19 cellular contexts compared by ENCODE assay signal in the genomic region with DNA sequence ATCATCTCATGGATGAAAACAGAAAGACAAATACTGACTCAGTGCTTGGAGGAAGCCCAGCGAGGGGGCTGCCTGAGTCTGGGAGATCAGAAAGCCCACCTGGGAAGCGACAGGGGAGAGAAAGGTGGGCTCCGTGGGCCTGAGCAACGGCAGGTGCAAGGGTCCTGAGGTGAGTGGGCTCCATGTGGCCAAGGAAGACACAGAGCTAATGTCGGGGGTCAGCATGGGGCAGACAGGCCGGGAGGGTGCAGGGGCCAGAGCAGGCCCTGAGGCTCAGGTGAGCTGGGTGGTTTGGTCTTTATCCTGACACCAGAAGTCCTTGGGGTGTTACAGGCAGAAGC. TPM values are rescaled to one million over a fixed set of nuclear protein-coding genes. Genes with fewer than 3 reads are reported as not detected.
"Had no signal": no experiment of that assay in that cellular context is flagged by ENCODE, and none has a peak within 500 bp of the region (broad histone marks: within the 10 kb centered on the region; RNA-seq: fewer than 3 reads in every experiment).

No MANE protein-coding gene starts in this region.

- H3K4me3 ChIP-seq: SJCRH30 had no signal

- H3K27me3 ChIP-seq: SJCRH30 had no signal

- H3K36me3 ChIP-seq: SJCRH30 had no signal

- DNase-seq: KBM-7, MV-4-11, NCI-H1048, NCI-H1105, NCI-H1417, NCI-H1436 treated with DMSO at 0.1 percent for 48 hours, NCI-H1694, NCI-H187 treated with DMSO at 0.1 percent for 48 hours, NCI-H2029 treated with DMSO at 0.1 percent for 48 hours, NCI-H2171 treated with DMSO at 0.1 percent for 48 hours, NCI-H345, NCI-H446 treated with DMSO at 0.1 percent for 48 hours, NCI-H510A treated with DMSO at 0.1 percent for 48 hours, NCI-H526 treated with DMSO at 0.1 percent for 48 hours, NCI-H774, RPMI8226, SHP77 treated with DMSO at 0.1 percent for 48 hours, SJCRH30 had no signal

- H3K27ac ChIP-seq: SJCRH30 had no signal

- H3K4me1 ChIP-seq: SJCRH30 had no signal

- H3K9me3 ChIP-seq: SJCRH30 had no signal

RNA-seq across cellular contexts. Expression of a gene that starts 18.8 kb away (rescaled TPM):
- total RNA-seq: HT-29, SJCRH30 had no signal
